1 cellular context compared by ENCODE assay signal in the genomic region with DNA sequence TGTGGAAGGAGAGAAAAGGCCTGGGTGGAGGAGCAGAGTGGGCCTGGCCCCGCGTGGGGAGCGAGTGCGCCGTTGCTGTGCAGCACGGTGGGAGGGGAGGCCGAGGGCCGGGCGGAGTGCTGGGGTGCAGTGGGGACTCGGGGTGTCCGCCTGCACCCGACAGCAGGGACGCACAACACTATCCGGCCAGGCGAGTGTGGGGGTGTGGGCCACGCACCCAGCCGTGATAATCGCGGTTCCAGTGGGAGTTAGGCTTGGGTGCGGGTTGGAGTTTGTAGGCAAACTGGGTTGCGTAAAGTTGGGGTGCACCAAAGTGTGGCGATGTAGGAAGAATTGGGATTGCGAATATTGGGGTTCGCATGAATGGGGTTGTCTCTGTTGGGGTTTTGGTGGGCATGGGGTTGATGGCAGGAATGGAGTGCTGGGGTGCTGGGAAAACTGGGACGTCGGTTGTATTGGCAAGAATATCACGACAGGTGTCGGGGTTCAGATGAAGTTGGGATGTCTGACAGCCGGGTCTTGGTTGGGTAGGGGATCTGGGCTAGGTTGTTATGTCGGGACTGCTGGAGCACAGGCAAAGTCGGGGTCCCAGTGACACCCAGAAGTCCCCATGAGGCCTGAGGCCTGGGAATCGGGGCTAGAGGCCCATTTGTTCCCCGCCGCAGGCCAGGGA.
TF ChIP-seq lines count a peak whose summit lies in the region.

No MANE protein-coding gene starts in this region.

TF ChIP-seq in HCT116, 20 proteins besides CTCF, POLR2A, EP300 and RAD21:
- TF ChIP-seq, protein P1, sequence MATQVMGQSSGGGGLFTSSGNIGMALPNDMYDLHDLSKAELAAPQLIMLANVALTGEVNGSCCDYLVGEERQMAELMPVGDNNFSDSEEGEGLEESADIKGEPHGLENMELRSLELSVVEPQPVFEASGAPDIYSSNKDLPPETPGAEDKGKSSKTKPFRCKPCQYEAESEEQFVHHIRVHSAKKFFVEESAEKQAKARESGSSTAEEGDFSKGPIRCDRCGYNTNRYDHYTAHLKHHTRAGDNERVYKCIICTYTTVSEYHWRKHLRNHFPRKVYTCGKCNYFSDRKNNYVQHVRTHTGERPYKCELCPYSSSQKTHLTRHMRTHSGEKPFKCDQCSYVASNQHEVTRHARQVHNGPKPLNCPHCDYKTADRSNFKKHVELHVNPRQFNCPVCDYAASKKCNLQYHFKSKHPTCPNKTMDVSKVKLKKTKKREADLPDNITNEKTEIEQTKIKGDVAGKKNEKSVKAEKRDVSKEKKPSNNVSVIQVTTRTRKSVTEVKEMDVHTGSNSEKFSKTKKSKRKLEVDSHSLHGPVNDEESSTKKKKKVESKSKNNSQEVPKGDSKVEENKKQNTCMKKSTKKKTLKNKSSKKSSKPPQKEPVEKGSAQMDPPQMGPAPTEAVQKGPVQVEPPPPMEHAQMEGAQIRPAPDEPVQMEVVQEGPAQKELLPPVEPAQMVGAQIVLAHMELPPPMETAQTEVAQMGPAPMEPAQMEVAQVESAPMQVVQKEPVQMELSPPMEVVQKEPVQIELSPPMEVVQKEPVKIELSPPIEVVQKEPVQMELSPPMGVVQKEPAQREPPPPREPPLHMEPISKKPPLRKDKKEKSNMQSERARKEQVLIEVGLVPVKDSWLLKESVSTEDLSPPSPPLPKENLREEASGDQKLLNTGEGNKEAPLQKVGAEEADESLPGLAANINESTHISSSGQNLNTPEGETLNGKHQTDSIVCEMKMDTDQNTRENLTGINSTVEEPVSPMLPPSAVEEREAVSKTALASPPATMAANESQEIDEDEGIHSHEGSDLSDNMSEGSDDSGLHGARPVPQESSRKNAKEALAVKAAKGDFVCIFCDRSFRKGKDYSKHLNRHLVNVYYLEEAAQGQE (IDR thresholded peaks at IDR 0.05; ENCODE audit: low read depth) = no peak
- TF ChIP-seq, protein P2, sequence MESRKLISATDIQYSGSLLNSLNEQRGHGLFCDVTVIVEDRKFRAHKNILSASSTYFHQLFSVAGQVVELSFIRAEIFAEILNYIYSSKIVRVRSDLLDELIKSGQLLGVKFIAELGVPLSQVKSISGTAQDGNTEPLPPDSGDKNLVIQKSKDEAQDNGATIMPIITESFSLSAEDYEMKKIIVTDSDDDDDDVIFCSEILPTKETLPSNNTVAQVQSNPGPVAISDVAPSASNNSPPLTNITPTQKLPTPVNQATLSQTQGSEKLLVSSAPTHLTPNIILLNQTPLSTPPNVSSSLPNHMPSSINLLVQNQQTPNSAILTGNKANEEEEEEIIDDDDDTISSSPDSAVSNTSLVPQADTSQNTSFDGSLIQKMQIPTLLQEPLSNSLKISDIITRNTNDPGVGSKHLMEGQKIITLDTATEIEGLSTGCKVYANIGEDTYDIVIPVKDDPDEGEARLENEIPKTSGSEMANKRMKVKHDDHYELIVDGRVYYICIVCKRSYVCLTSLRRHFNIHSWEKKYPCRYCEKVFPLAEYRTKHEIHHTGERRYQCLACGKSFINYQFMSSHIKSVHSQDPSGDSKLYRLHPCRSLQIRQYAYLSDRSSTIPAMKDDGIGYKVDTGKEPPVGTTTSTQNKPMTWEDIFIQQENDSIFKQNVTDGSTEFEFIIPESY (IDR thresholded peaks at IDR 0.05; ENCODE audit: extremely low read depth, insufficient replicate concordance, low read length) = no peak
- TF ChIP-seq ELF1 (IDR thresholded peaks at IDR 0.05; ENCODE audit: borderline replicate concordance, low read depth) = no peak
TF ChIP-seq in HCT116: peak in this region for 0.
